Comparison of ENCODE assay signal across 8 cellular contexts in the genomic region with DNA sequence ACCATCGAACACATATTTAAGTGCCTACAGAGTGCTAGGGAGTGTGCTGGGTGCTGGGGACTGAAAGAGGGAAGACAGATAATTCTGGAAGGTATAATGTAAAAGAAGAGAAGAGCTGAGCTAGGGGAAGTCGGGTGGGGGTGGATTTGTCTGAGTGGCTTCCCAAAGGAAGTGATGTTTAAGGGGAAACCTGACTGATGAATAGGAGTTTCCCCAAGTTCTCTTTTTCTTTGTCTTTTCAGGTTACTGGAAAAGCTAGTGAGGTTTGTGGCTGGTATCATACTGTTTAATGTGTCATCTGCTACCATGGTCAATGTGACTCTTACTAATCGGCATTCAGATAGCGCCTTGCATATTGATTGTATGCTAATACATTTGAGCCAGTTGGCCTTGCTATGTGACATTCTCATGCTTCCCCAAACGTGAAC.
DNase-seq lines count a peak whose midpoint lies in the region; ATAC-seq and TF ChIP-seq lines count a peak whose summit lies in the region.

No MANE protein-coding gene starts in this region.

- H3K9me3 Mint-ChIP-seq in activated CD8-positive, alpha-beta T cell treated with anti-CD3 and anti-CD28 coated beads for 36 hours: no peaks in the 10 kb centered on the region
- no peaks in the 10 kb centered on the region for H3K9me3 Mint-ChIP-seq in activated CD8-positive, alpha-beta T cell treated with anti-CD3 and anti-CD28 coated beads, Interleukin-2, amount 10 ng/mL, durations not matched to agents 7 days and 5 days (ENCODE audit: insufficient read depth)
- H3K9me3 Mint-ChIP-seq in activated naive CD8-positive, alpha-beta T cell (ENCODE audit: low read depth): no peaks in the 10 kb centered on the region
- H3K9me3 Mint-ChIP-seq in stimulated activated naive B cell treated with anti-CD40 and anti-IgM and Interleukin-4, amounts not matched to agents 10 μg/mL and 1 μg/mL and 100 μg/mL, for 72 hours: no peaks in the 10 kb centered on the region
- no peaks in the 10 kb centered on the region for H3K9me3 Mint-ChIP-seq in neural progenitor cell

- ATAC-seq in activated CD8-positive, alpha-beta T cell treated with anti-CD3 and anti-CD28 coated beads for 36 hours: peak; percentile 82
- no peak for ATAC-seq in activated CD8-positive, alpha-beta T cell treated with anti-CD3 and anti-CD28 coated beads, Interleukin-2, amount 10 ng/mL, durations not matched to agents 7 days and 5 days
- peak; percentile 83 for ATAC-seq in HG02885 (IDR thresholded peaks at IDR 0.05; ENCODE audit: poor library complexity, unreplicated experiment)
- ATAC-seq in stimulated activated naive B cell treated with anti-CD40 and anti-IgM and Interleukin-4, amounts not matched to agents 10 μg/mL and 1 μg/mL and 100 μg/mL, for 72 hours (replicated peaks): peak; percentile 95 to 96

- no peak overlapping the region for H2AFZ ChIP-seq in neural progenitor cell (replicated peaks)

- H3K4me3 Mint-ChIP-seq in activated CD8-positive, alpha-beta T cell treated with anti-CD3 and anti-CD28 coated beads for 36 hours: peak overlapping the region; percentile 20
- H3K4me3 Mint-ChIP-seq in activated CD8-positive, alpha-beta T cell treated with anti-CD3 and anti-CD28 coated beads, Interleukin-2, amount 10 ng/mL, durations not matched to agents 7 days and 5 days: no peak overlapping the region
- peak overlapping the region; percentile 48 for H3K4me3 Mint-ChIP-seq in activated naive CD8-positive, alpha-beta T cell
- peak overlapping the region; percentile 34 to 55 for H3K4me3 Mint-ChIP-seq in stimulated activated naive B cell treated with anti-CD40 and anti-IgM and Interleukin-4, amounts not matched to agents 10 μg/mL and 1 μg/mL and 100 μg/mL, for 72 hours
- H3K4me3 Mint-ChIP-seq in neural progenitor cell: no peak overlapping the region

- no peaks in the 10 kb centered on the region for H3K27me3 ChIP-seq in neural progenitor cell

- H3K36me3 ChIP-seq in neural progenitor cell: no peaks in the 10 kb centered on the region

- no peaks in the 10 kb centered on the region for H3K9me3 ChIP-seq in neural progenitor cell (ENCODE audit: low read depth)

- intact Hi-C loops in activated CD8-positive, alpha-beta T cell treated with anti-CD3 and anti-CD28 coated beads for 36 hours (cut with micrococcal nuclease): no loop called here

- no peaks in the 10 kb centered on the region for H3K27me3 Mint-ChIP-seq in activated CD8-positive, alpha-beta T cell treated with anti-CD3 and anti-CD28 coated beads for 36 hours
- H3K27me3 Mint-ChIP-seq in activated CD8-positive, alpha-beta T cell treated with anti-CD3 and anti-CD28 coated beads, Interleukin-2, amount 10 ng/mL, durations not matched to agents 7 days and 5 days (ENCODE audit: low read depth): no peaks in the 10 kb centered on the region
- H3K27me3 Mint-ChIP-seq in activated naive CD8-positive, alpha-beta T cell: no peaks in the 10 kb centered on the region
- H3K27me3 Mint-ChIP-seq in stimulated activated naive B cell treated with anti-CD40 and anti-IgM and Interleukin-4, amounts not matched to agents 10 μg/mL and 1 μg/mL and 100 μg/mL, for 72 hours: no peaks in the 10 kb centered on the region
- H3K27me3 Mint-ChIP-seq in neural progenitor cell (ENCODE audit: insufficient read depth, low read depth): no peaks in the 10 kb centered on the region

- H3K4me1 Mint-ChIP-seq in activated CD8-positive, alpha-beta T cell treated with anti-CD3 and anti-CD28 coated beads for 36 hours (ENCODE audit: low read depth): peaks cover 78% of the 10 kb centered on the region
- H3K4me1 Mint-ChIP-seq in activated CD8-positive, alpha-beta T cell treated with anti-CD3 and anti-CD28 coated beads, Interleukin-2, amount 10 ng/mL, durations not matched to agents 7 days and 5 days (ENCODE audit: low read depth): peaks cover 35% of the 10 kb centered on the region
- H3K4me1 Mint-ChIP-seq in activated naive CD8-positive, alpha-beta T cell (ENCODE audit: low read depth): peaks cover 84% of the 10 kb centered on the region
- H3K4me1 Mint-ChIP-seq in stimulated activated naive B cell treated with anti-CD40 and anti-IgM and Interleukin-4, amounts not matched to agents 10 μg/mL and 1 μg/mL and 100 μg/mL, for 72 hours: peaks cover 48 to 81% of the 10 kb centered on the region in 2 donors
- peaks cover 31% of the 10 kb centered on the region for H3K4me1 Mint-ChIP-seq in neural progenitor cell

- peak overlapping the region; percentile 90 for H3K27ac Mint-ChIP-seq in activated CD8-positive, alpha-beta T cell treated with anti-CD3 and anti-CD28 coated beads for 36 hours
- H3K27ac Mint-ChIP-seq in activated CD8-positive, alpha-beta T cell treated with anti-CD3 and anti-CD28 coated beads, Interleukin-2, amount 10 ng/mL, durations not matched to agents 7 days and 5 days: no peak overlapping the region
- H3K27ac Mint-ChIP-seq in activated naive CD8-positive, alpha-beta T cell: peak overlapping the region; percentile 95
- peak overlapping the region; percentile 94 for H3K27ac Mint-ChIP-seq in stimulated activated naive B cell treated with anti-CD40 and anti-IgM and Interleukin-4, amounts not matched to agents 10 μg/mL and 1 μg/mL and 100 μg/mL, for 72 hours
- H3K27ac Mint-ChIP-seq in neural progenitor cell: no peak overlapping the region

- CTCF ChIA-PET in activated CD8-positive, alpha-beta T cell treated with anti-CD3 and anti-CD28 coated beads for 36 hours (lab: Charles Lee): interaction anchor here (0.9 to 2.1 kb wide), 5 partner anchors 8 to 268 kb away, joined by 3 to 12 read pairs (median 6); partner anchors contain the start of gene MAML2
- CTCF ChIA-PET in activated CD8-positive, alpha-beta T cell treated with anti-CD3 and anti-CD28 coated beads, Interleukin-2, amount 10 ng/mL, durations not matched to agents 7 days and 5 days (lab: Charles Lee): interaction anchor here (0.8 to 2.1 kb wide), 7 partner anchors 10 to 268 kb away, joined by 3 to 16 read pairs (median 4); partner anchors contain the start of gene MAML2

- H3K36me3 Mint-ChIP-seq in activated CD8-positive, alpha-beta T cell treated with anti-CD3 and anti-CD28 coated beads for 36 hours (ENCODE audit: low read depth): peaks cover 31% of the 10 kb centered on the region
- peaks cover 18% of the 10 kb centered on the region for H3K36me3 Mint-ChIP-seq in activated CD8-positive, alpha-beta T cell treated with anti-CD3 and anti-CD28 coated beads, Interleukin-2, amount 10 ng/mL, durations not matched to agents 7 days and 5 days (ENCODE audit: low read depth)
- peaks cover 37% of the 10 kb centered on the region for H3K36me3 Mint-ChIP-seq in activated naive CD8-positive, alpha-beta T cell
- peaks cover 4 to 23% of the 10 kb centered on the region in 2 donors for H3K36me3 Mint-ChIP-seq in stimulated activated naive B cell treated with anti-CD40 and anti-IgM and Interleukin-4, amounts not matched to agents 10 μg/mL and 1 μg/mL and 100 μg/mL, for 72 hours
- peaks cover 8% of the 10 kb centered on the region for H3K36me3 Mint-ChIP-seq in neural progenitor cell

- H3F3A ChIP-seq in neural progenitor cell (ENCODE audit: low read depth): no peaks in the 10 kb centered on the region

- H3K4me3 ChIP-seq in neural progenitor cell: no peak overlapping the region

- no peaks in the 10 kb centered on the region for H4K20me1 ChIP-seq in neural progenitor cell (ENCODE audit: low read depth)

- no peak for TF ChIP-seq CTCF in activated CD8-positive, alpha-beta T cell treated with anti-CD3 and anti-CD28 coated beads for 36 hours (IDR thresholded peaks at IDR 0.05)
- no peak for TF ChIP-seq CTCF in neural progenitor cell (IDR thresholded peaks at IDR 0.05)

- peak; percentile 41 for DNase-seq in activated CD8-positive, alpha-beta T cell treated with anti-CD3 and anti-CD28 coated beads for 36 hours
- DNase-seq in activated CD8-positive, alpha-beta T cell treated with anti-CD3 and anti-CD28 coated beads, Interleukin-2, amount 10 ng/mL, durations not matched to agents 7 days and 5 days: no peak
- DNase-seq in stimulated activated naive B cell treated with anti-CD40 and anti-IgM and Interleukin-4, amounts not matched to agents 10 μg/mL and 1 μg/mL and 100 μg/mL, for 72 hours: peak; percentile 57
- DNase-seq in NAMALWA (ENCODE audit: low spot score) (no peak), D341Med (ENCODE audit: low spot score) (no peak), neural progenitor cell (ENCODE audit: low spot score) (no peak)

- no peaks in the 10 kb centered on the region for H3K79me2 ChIP-seq in neural progenitor cell (ENCODE audit: low read depth)

- no peak overlapping the region for H3K4me2 ChIP-seq in neural progenitor cell

- no peak overlapping the region for H3K27ac ChIP-seq in neural progenitor cell

- no peaks in the 10 kb centered on the region for H3K4me1 ChIP-seq in neural progenitor cell

- POLR2A ChIA-PET in activated CD8-positive, alpha-beta T cell treated with anti-CD3 and anti-CD28 coated beads for 36 hours (lab: Charles Lee): interaction anchor here (0.6 to 1.3 kb wide), 3 partner anchors 9 to 64 kb away, joined by 3 to 4 read pairs (median 3); no protein-coding TSS in a partner anchor
- POLR2A ChIA-PET in activated CD8-positive, alpha-beta T cell treated with anti-CD3 and anti-CD28 coated beads, Interleukin-2, amount 10 ng/mL, durations not matched to agents 7 days and 5 days (lab: Charles Lee): no interaction called here

- no peak overlapping the region for H3K9ac ChIP-seq in neural progenitor cell

Comparison
In these comparisons a context has a peak if more than half of its experiments do, and no peak if none do; other contexts are left out.
1. DNase-seq: peak in activated CD8-positive, alpha-beta T cell treated with anti-CD3 and anti-CD28 coated beads for 36 hours (single experiment) and stimulated activated naive B cell treated with anti-CD40 and anti-IgM and Interleukin-4, amounts not matched to agents 10 μg/mL and 1 μg/mL and 100 μg/mL, for 72 hours (single experiment); none in activated CD8-positive, alpha-beta T cell treated with anti-CD3 and anti-CD28 coated beads, Interleukin-2, amount 10 ng/mL, durations not matched to agents 7 days and 5 days (single experiment), NAMALWA (single experiment), D341Med (single experiment) and neural progenitor cell (single experiment).
2. H3K27ac Mint-ChIP-seq: peak in activated CD8-positive, alpha-beta T cell treated with anti-CD3 and anti-CD28 coated beads for 36 hours (single experiment), activated naive CD8-positive, alpha-beta T cell (single experiment) and stimulated activated naive B cell treated with anti-CD40 and anti-IgM and Interleukin-4, amounts not matched to agents 10 μg/mL and 1 μg/mL and 100 μg/mL, for 72 hours (single experiment); none in activated CD8-positive, alpha-beta T cell treated with anti-CD3 and anti-CD28 coated beads, Interleukin-2, amount 10 ng/mL, durations not matched to agents 7 days and 5 days (single experiment) and neural progenitor cell (single experiment).
3. H3K4me3 Mint-ChIP-seq: peak in activated CD8-positive, alpha-beta T cell treated with anti-CD3 and anti-CD28 coated beads for 36 hours (single experiment), activated naive CD8-positive, alpha-beta T cell (single experiment) and stimulated activated naive B cell treated with anti-CD40 and anti-IgM and Interleukin-4, amounts not matched to agents 10 μg/mL and 1 μg/mL and 100 μg/mL, for 72 hours (2 of 2); none in activated CD8-positive, alpha-beta T cell treated with anti-CD3 and anti-CD28 coated beads, Interleukin-2, amount 10 ng/mL, durations not matched to agents 7 days and 5 days (single experiment) and neural progenitor cell (single experiment).